12 cellular contexts compared by ENCODE assay signal in genomic region chr2:227828385-227828990, GRCh38. TPM values are rescaled to one million over a fixed set of nuclear protein-coding genes. Genes with fewer than 3 reads are reported as not detected.
"Had no signal": no experiment of that assay in that cellular context is flagged by ENCODE, and none has a peak within 500 bp of the region (broad histone marks: within the 10 kb centered on the region; RNA-seq: fewer than 3 reads in every experiment).

No MANE protein-coding gene starts in this region.

- H3K4me1 ChIP-seq: HAP-1 had no signal

- FAIRE-seq: HTR-8/SVneo had no signal

- DNase-seq: GM23248, GOT3, H7, HFFc6, KBM-7 had no signal

- H3K36me3 ChIP-seq: HAP-1 had no signal

- H3K27ac Mint-ChIP-seq: HFFc6, IgD-negative memory B cell had no signal

- H3K27ac ChIP-seq: GM23248, KMS-11 had no signal

- H3K4me2 ChIP-seq: KMS-11 had no signal

- H3K4me3 ChIP-seq: GM23248, HAP-1 had no signal

- H3K4me3 Mint-ChIP-seq: HFFc6, IgD-negative memory B cell had no signal

- H3K9me3 ChIP-seq: HAP-1 had no signal

- H3K36me3 Mint-ChIP-seq: IgD-negative memory B cell had no signal

- ATAC-seq: HCT116 had no signal

- H3K4me1 Mint-ChIP-seq: IgD-negative memory B cell had no signal

- H3K9me3 Mint-ChIP-seq: HFFc6 had no signal

RNA-seq across cellular contexts. Expression of gene CCL20, which starts 14.8 kb away (rescaled TPM):
- total RNA-seq: GM23248, H4, H7, HFFc6 had no signal
- polyA plus RNA-seq: GM23248, IgD-negative memory B cell had no signal

RNA-seq across cellular contexts. Expression of gene DAW1, which starts 42.9 kb away (rescaled TPM):
- total RNA-seq: H4, HT-29 had no signal
- polyA plus RNA-seq: IgD-negative memory B cell had no signal
